In genomic region chr19:46736544-46737274, GRCh38 we compare ENCODE assay signal across 1 cellular context.
TF ChIP-seq lines count a peak whose summit lies in the region.

No MANE protein-coding gene starts in this region.

TF ChIP-seq in K562, 482 proteins besides CTCF, POLR2A, EP300 and RAD21 (continued from another document and continues in another):
- TF ChIP-seq ZNF407 (IDR thresholded peaks at IDR 0.05; ENCODE audit: low read depth) (no peak), PURB (CRISPR knock-in tag; IDR thresholded peaks at IDR 0.05; ENCODE audit: low read depth) (no peak), BRD4 (IDR thresholded peaks at IDR 0.05) (no peak), ZBTB17 (CRISPR knock-in tag; IDR thresholded peaks at IDR 0.05) (no peak), RFX1 (IDR thresholded peaks at IDR 0.05) (no peak), ILF3 (IDR thresholded peaks at IDR 0.05; ENCODE audit: borderline replicate concordance) (no peak), TCF7L2 (IDR thresholded peaks at IDR 0.05; ENCODE audit: low read depth, low read length) (no peak), CBX3 (IDR thresholded peaks at IDR 0.05; ENCODE audit: borderline replicate concordance in 1 of 2, low read length in 2 of 2) (0 out of 3 replicates have a peak, but pooled peaks of 1 of the 2 experiments have one; percentile 25), RUNX1 (IDR thresholded peaks at IDR 0.05; ENCODE audit: low read depth) (no peak), TEAD1 (CRISPR knock-in tag; IDR thresholded peaks at IDR 0.05) (peak in 1 of 2 experiments; percentile 77; a peak in 2 of 4 replicates), KAT8 (IDR thresholded peaks at IDR 0.05; ENCODE audit: low read depth) (no peak), ZNF384 (IDR thresholded peaks at IDR 0.05; ENCODE audit: low read depth, low read length) (peak; percentile 81), HMG20A (CRISPR knock-in tag; conservative IDR thresholded peaks at IDR 0.05) (no peak), ZNF175 (CRISPR knock-in tag; IDR thresholded peaks at IDR 0.05; ENCODE audit: low read depth) (no peak), ZNF165 (CRISPR knock-in tag; IDR thresholded peaks at IDR 0.05; ENCODE audit: borderline replicate concordance) (no peak), BHLHE40 (IDR thresholded peaks at IDR 0.05; ENCODE audit: low read length) (peak; percentile 89), GABPB1 (CRISPR knock-in tag; IDR thresholded peaks at IDR 0.05) (no peak), ZNF253 (CRISPR knock-in tag; conservative IDR thresholded peaks at IDR 0.05) (no peak), MYC (IDR thresholded peaks at IDR 0.05; ENCODE audit: low read depth, low read length) (no peak), MYC (CRISPR knock-in tag; IDR thresholded peaks at IDR 0.05; ENCODE audit: borderline replicate concordance, low read depth) (no peak), MTA3 (IDR thresholded peaks at IDR 0.05; ENCODE audit: borderline replicate concordance) (0 out of 2 replicates have a peak, but pooled peaks have one; percentile 54), ZFP30 (CRISPR knock-in tag; IDR thresholded peaks at IDR 0.05; ENCODE audit: borderline replicate concordance) (no peak), ZNF764 (CRISPR knock-in tag; IDR thresholded peaks at IDR 0.05; ENCODE audit: low read depth) (no peak), NONO (IDR thresholded peaks at IDR 0.05; ENCODE audit: low read depth in 2 of 2, low read length in 1 of 2) (no peak), PRDM10 (IDR thresholded peaks at IDR 0.05; ENCODE audit: partially characterized antibody) (peak; percentile 33), GTF3C2 (IDR thresholded peaks at IDR 0.05; ENCODE audit: borderline replicate concordance, extremely low read depth, insufficient read length) (no peak), COPS2 (conservative IDR thresholded peaks at IDR 0.05) (no peak), NR0B1 (IDR thresholded peaks at IDR 0.05; ENCODE audit: partially characterized antibody) (no peak), TCF3 (CRISPR knock-in tag; IDR thresholded peaks at IDR 0.05) (peak; percentile 57; the same call in 1 of the 2 replicates), HDAC2 (IDR thresholded peaks at IDR 0.05) (peak; percentile 73; the same call in 1 of the 2 replicates), BRCA1 (IDR thresholded peaks at IDR 0.05) (no peak), BRCA1 (CRISPR knock-in tag; IDR thresholded peaks at IDR 0.05) (no peak), ZNF707 (CRISPR knock-in tag; conservative IDR thresholded peaks at IDR 0.05) (no peak), RAD51 (IDR thresholded peaks at IDR 0.05; ENCODE audit: borderline replicate concordance, low read depth) (peak; percentile 94), RCOR1 (IDR thresholded peaks at IDR 0.05; ENCODE audit: borderline replicate concordance in 1 of 2, low read depth in 2 of 2, low read length in 2 of 2) (peak in 1 of 2 experiments; percentile 47; a peak in 2 of 4 replicates), CBFB (CRISPR knock-in tag; IDR thresholded peaks at IDR 0.05) (no peak), PTTG1 (tag; IDR thresholded peaks at IDR 0.05; ENCODE audit: low read depth) (no peak), TARDBP (IDR thresholded peaks at IDR 0.05) (no peak)
- TF ChIP-seq, protein P1, sequence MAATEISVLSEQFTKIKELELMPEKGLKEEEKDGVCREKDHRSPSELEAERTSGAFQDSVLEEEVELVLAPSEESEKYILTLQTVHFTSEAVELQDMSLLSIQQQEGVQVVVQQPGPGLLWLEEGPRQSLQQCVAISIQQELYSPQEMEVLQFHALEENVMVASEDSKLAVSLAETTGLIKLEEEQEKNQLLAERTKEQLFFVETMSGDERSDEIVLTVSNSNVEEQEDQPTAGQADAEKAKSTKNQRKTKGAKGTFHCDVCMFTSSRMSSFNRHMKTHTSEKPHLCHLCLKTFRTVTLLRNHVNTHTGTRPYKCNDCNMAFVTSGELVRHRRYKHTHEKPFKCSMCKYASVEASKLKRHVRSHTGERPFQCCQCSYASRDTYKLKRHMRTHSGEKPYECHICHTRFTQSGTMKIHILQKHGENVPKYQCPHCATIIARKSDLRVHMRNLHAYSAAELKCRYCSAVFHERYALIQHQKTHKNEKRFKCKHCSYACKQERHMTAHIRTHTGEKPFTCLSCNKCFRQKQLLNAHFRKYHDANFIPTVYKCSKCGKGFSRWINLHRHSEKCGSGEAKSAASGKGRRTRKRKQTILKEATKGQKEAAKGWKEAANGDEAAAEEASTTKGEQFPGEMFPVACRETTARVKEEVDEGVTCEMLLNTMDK (IDR thresholded peaks at IDR 0.05; ENCODE audit: borderline replicate concordance, insufficient read depth, low read depth, low read length, poor library complexity, severe bottlenecking): no peak
- TF ChIP-seq, protein P2, sequence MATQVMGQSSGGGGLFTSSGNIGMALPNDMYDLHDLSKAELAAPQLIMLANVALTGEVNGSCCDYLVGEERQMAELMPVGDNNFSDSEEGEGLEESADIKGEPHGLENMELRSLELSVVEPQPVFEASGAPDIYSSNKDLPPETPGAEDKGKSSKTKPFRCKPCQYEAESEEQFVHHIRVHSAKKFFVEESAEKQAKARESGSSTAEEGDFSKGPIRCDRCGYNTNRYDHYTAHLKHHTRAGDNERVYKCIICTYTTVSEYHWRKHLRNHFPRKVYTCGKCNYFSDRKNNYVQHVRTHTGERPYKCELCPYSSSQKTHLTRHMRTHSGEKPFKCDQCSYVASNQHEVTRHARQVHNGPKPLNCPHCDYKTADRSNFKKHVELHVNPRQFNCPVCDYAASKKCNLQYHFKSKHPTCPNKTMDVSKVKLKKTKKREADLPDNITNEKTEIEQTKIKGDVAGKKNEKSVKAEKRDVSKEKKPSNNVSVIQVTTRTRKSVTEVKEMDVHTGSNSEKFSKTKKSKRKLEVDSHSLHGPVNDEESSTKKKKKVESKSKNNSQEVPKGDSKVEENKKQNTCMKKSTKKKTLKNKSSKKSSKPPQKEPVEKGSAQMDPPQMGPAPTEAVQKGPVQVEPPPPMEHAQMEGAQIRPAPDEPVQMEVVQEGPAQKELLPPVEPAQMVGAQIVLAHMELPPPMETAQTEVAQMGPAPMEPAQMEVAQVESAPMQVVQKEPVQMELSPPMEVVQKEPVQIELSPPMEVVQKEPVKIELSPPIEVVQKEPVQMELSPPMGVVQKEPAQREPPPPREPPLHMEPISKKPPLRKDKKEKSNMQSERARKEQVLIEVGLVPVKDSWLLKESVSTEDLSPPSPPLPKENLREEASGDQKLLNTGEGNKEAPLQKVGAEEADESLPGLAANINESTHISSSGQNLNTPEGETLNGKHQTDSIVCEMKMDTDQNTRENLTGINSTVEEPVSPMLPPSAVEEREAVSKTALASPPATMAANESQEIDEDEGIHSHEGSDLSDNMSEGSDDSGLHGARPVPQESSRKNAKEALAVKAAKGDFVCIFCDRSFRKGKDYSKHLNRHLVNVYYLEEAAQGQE (CRISPR knock-in tag; IDR thresholded peaks at IDR 0.05; ENCODE audit: low read depth): peak; percentile 69; the same call in 1 of the 2 replicates
